9 cellular contexts compared by ENCODE assay signal in the genomic region with DNA sequence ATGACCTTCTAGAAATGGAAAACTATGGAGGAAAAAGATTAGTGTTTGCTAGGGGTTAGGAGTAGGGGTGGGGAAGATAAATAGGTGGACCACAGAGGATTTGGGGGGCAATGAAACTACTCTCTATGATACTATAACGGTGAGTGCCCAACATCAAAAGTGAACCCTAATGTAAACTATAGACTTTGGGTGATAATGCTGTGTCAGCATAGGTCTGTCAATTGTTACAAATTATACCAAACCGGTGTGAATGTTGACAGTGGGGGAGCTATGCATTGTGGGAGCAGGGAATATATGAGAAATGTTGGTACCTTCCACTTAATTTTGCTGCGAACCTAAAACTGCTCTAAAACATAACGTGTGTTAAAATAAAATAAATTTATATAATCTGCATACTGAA.
"Had no signal": no experiment of that assay in that cellular context is flagged by ENCODE, and none has a peak within 500 bp of the region (broad histone marks: within the 10 kb centered on the region; RNA-seq: fewer than 3 reads in every experiment).

No MANE protein-coding gene starts in this region.

- H3K4me1 ChIP-seq: HAP-1 had no signal

- H3K9me3 ChIP-seq: HAP-1 had no signal

- H3K4me2 ChIP-seq: GM23338, KMS-11 had no signal

- H2AFZ ChIP-seq: GM23338 had no signal

- DNase-seq: H7, HFFc6, Karpas-422, KBM-7 had no signal

- H3K4me3 ChIP-seq: GM23338, HAP-1 had no signal

- ATAC-seq: GM23338, HCT116 had no signal

- H3K9ac ChIP-seq: KMS-11 had no signal

- FAIRE-seq: HTR-8/SVneo had no signal

- H3K36me3 ChIP-seq: HAP-1 had no signal

- H3K27ac ChIP-seq: KMS-11 had no signal
